ENCODE assay signal across 29 cellular contexts in the genomic region with DNA sequence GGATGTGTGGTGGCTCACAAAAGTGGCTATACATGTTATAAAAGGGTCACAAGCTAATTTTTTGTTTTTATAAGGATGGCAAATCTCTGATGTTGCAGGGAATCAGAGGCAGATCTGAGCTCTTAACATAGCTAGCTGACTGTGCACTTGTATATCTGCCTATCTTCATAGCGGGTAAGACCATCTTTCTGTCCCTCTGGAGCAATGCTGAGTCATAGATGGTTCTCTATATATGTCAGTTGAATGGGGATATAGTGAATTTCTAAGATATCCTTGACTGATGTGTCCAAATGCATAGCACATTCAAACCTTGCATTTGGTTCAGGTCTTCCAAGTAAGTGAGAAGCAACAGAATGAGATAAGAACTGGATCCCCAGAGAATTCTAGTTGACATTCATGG.
"Had no signal": no experiment of that assay in that cellular context is flagged by ENCODE, and none has a peak within 500 bp of the region (broad histone marks: within the 10 kb centered on the region; RNA-seq: fewer than 3 reads in every experiment).

No MANE protein-coding gene starts in this region.

- H3K27ac ChIP-seq: neutrophil, pancreas, prostate gland, skin epidermis, spleen, suprapubic skin, testis, tibial artery, transverse colon, upper lobe of right lung, uterus had no signal

- H3K27me3 Mint-ChIP-seq: naive thymus-derived CD4-positive, alpha-beta T cell; stimulated activated naive CD8-positive, alpha-beta T cell treated with anti-CD3 and anti-CD28 coated beads, Interleukin-15, amount 100 ng/mL, for 72 hours had no signal

- H3K4me2 ChIP-seq: smooth muscle cell had no signal

- ATAC-seq: naive thymus-derived CD4-positive, alpha-beta T cell; natural killer cell; pancreas; right cardiac atrium; sciatic nerve; stimulated activated memory B cell treated with anti-CD40 and anti-IgM and Interleukin-4, amounts not matched to agents 10 μg/mL and 1 μg/mL and 100 μg/mL, for 72 hours; stimulated activated naive CD8-positive, alpha-beta T cell treated with anti-CD3 and anti-CD28 coated beads, Interleukin-15, amount 100 ng/mL, for 72 hours; stimulated activated naive CD8-positive, alpha-beta T cell treated with anti-CD3 and anti-CD28 coated beads, Interleukin-15, Interleukin-2, amounts not matched to agents 100 U/mL and 50 U/mL, for 24 hours; upper lobe of right lung had no signal

- H3K9me3 ChIP-seq: neutrophil, pancreas, prostate gland, suprapubic skin, testis, tibial artery, upper lobe of right lung, uterus had no signal

- H3K4me1 Mint-ChIP-seq: natural killer cell; nephron; stimulated activated memory B cell treated with anti-CD40 and anti-IgM and Interleukin-4, amounts not matched to agents 10 μg/mL and 1 μg/mL and 100 μg/mL, for 72 hours; stimulated activated naive CD8-positive, alpha-beta T cell treated with anti-CD3 and anti-CD28 coated beads, Interleukin-15, amount 100 ng/mL, for 72 hours had no signal

- H3K4me3 Mint-ChIP-seq: naive thymus-derived CD4-positive, alpha-beta T cell; natural killer cell; nephron; stimulated activated memory B cell treated with anti-CD40 and anti-IgM and Interleukin-4, amounts not matched to agents 10 μg/mL and 1 μg/mL and 100 μg/mL, for 72 hours; stimulated activated naive CD8-positive, alpha-beta T cell treated with anti-CD3 and anti-CD28 coated beads, Interleukin-15, amount 100 ng/mL, for 72 hours; type B pancreatic cell had no signal

- H3K36me3 ChIP-seq: neutrophil, pancreas, prostate gland, spleen, suprapubic skin, tibial artery, transverse colon, upper lobe of right lung, uterus had no signal

- H3K4me3 ChIP-seq: pancreas, prostate gland, skin epidermis, smooth muscle cell, spleen, suprapubic skin, testis, tibial artery, transverse colon, upper lobe of right lung, uterus had no signal

- H3K36me3 Mint-ChIP-seq: natural killer cell; stimulated activated memory B cell treated with anti-CD40 and anti-IgM and Interleukin-4, amounts not matched to agents 10 μg/mL and 1 μg/mL and 100 μg/mL, for 72 hours; type B pancreatic cell had no signal

- H3K27me3 ChIP-seq: neutrophil, pancreas, spleen, suprapubic skin, testis, tibial artery, transverse colon, upper lobe of right lung, uterus had no signal

- H3K27ac Mint-ChIP-seq: naive thymus-derived CD4-positive, alpha-beta T cell; natural killer cell; nephron; stimulated activated memory B cell treated with anti-CD40 and anti-IgM and Interleukin-4, amounts not matched to agents 10 μg/mL and 1 μg/mL and 100 μg/mL, for 72 hours; stimulated activated naive CD8-positive, alpha-beta T cell treated with anti-CD3 and anti-CD28 coated beads, Interleukin-15, amount 100 ng/mL, for 72 hours; type B pancreatic cell had no signal

- H3K4me1 ChIP-seq: pancreas, prostate gland, spleen, suprapubic skin, testis, tibial artery, transverse colon, upper lobe of right lung, uterus had no signal

- DNase-seq: naive thymus-derived CD4-positive, alpha-beta T cell; natural killer cell; nucleus accumbens; pancreas; right cardiac atrium; spleen; stimulated activated CD4-positive, alpha-beta T cell treated with anti-CD3 and anti-CD28 coated beads, Interleukin-12 subunit alpha, Interleukin-12 subunit beta, amount 100 ng/mL, for 4 hours; stimulated activated CD4-positive, alpha-beta T cell treated with anti-CD3 and anti-CD28 coated beads, Interleukin-1b, Interleukin-23, amount 100 ng/mL, for 48 hours; stimulated activated CD4-positive, alpha-beta T cell treated with anti-CD3 and anti-CD28 coated beads, Interleukin-4, amount 100 ng/mL, for 1 hour; stimulated activated CD4-positive, alpha-beta T cell treated with anti-CD3 and anti-CD28 coated beads, Interleukin-4, amount 100 ng/mL, for 4 hours; stimulated activated CD8-positive, alpha-beta memory T cell treated with anti-CD3 and anti-CD28 coated beads, Interleukin-4, amount 100 ng/mL, for 48 hours; stimulated activated naive CD4-positive, alpha-beta T cell; stimulated activated naive CD8-positive, alpha-beta T cell treated with anti-CD3 and anti-CD28 coated beads, Interleukin-15, amount 100 ng/mL, for 72 hours; stimulated activated naive CD8-positive, alpha-beta T cell treated with anti-CD3 and anti-CD28 coated beads, Interleukin-15, Interleukin-2, amounts not matched to agents 100 U/mL and 50 U/mL, for 24 hours; substantia nigra; testis; tibial artery; transverse colon; upper lobe of right lung; uterus had no signal

- FAIRE-seq: pancreas had no signal
